Comparison of ENCODE assay signal across 10 cellular contexts in the genomic region with DNA sequence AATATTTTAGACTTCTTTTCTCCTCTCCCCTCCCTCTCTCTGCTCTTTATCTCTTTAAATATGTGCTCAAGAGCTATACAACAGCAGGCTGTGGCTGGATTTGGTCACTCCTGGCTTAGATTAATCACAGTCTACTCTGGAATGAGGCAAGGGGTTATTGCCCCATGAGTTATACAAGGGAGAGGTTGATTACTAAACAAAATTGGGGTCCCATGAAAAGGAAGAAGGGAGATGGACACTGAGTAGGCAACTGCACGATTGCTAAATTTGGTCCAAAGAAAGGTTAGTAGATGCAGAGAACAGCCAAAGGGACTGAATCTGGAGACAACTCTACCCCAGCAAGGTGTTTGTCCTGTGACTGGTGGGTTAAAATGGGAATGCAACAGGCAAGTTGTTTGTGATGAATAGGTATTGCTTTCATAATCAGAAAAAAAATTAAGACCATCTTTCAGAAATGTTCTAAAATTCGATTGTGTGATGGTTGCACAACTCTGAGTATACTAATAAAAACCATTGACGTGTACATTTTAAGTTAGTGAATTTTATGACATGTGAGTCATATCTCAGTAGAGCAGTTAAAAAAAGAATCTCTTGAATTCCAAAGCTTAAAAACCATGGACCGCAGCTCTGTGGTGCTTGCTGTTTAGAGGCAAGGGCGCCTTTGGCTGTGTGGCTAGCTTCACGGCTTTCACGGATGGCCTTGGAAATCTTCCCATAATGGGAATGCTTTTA. TPM values are rescaled to one million over a fixed set of nuclear protein-coding genes. Genes with fewer than 3 reads are reported as not detected.
DNase-seq lines count a peak whose midpoint lies in the region; ATAC-seq, FAIRE-seq and TF ChIP-seq lines count a peak whose summit lies in the region.
"Had no signal": no experiment of that assay in that cellular context is flagged by ENCODE, and none has a peak within 500 bp of the region (broad histone marks: within the 10 kb centered on the region; RNA-seq: fewer than 3 reads in every experiment).

No MANE protein-coding gene starts in this region.

- TF ChIP-seq EP300 in HepG2 (IDR thresholded peaks at IDR 0.05; ENCODE audit: low read depth in 2 of 2, low read length in 2 of 2) (no peak), HepG2 (CRISPR knock-in tag; IDR thresholded peaks at IDR 0.05; ENCODE audit: borderline replicate concordance) (no peak)

- no peak overlapping the region for H3K4me3 ChIP-seq in HepG2 (replicated peaks in 1 of 3; ENCODE audit: insufficient read depth in 1 of 3, low read depth in 2 of 3, low read length in 3 of 3)
- H3K4me3 ChIP-seq in right lobe of liver: no peak overlapping the region
- H3K4me3 ChIP-seq in astrocyte of the cerebellum (ENCODE audit: low read depth, low read length): no peak overlapping the region
- no peak overlapping the region for H3K4me3 ChIP-seq in kidney (ENCODE audit: low read length in 2 of 2)

- WGBS in HepG2 (ENCODE audit: low lambda C conversion rate): 94% methylated on average over 7 of the region's 7 CpGs
- WGBS in right lobe of liver (ENCODE audit: insufficient coverage, low coverage, low lambda C conversion rate, missing lambda C conversion rate): 67% methylated on average over 7 of the region's 7 CpGs

- FAIRE-seq in HepG2 (lab: Jason Lieb, UNC): no peak
- peak; percentile 62 for FAIRE-seq in kidney (lab: Jason Lieb, UNC)

- in situ Hi-C loops in HepG2 (cut with HindIII; ENCODE audit: extremely low pct_ligation_motif_present, low pct_unique_long_range_greater_than_20kb) (no loop called here), astrocyte of the cerebellum (cut with HindIII; ENCODE audit: low sequenced_read_pairs) (no loop called here)

- TF ChIP-seq POLR2A in HepG2 (IDR thresholded peaks at IDR 0.05; ENCODE audit: insufficient read depth in 1 of 2, low read depth in 2 of 2, low read length in 2 of 2) (no peak), right lobe of liver (IDR thresholded peaks at IDR 0.05) (no peak)

- H3K9ac ChIP-seq in HepG2 (ENCODE audit: insufficient read depth, low read depth, low read length) (no peak overlapping the region), kidney (ENCODE audit: low read length in 2 of 2) (no peak overlapping the region)

- H3K4me2 ChIP-seq in HepG2 (ENCODE audit: low read depth, low read length): no peak overlapping the region

- H3K27me3 ChIP-seq in HepG2 (ENCODE audit: control insufficient read depth in 1 of 2, insufficient read depth in 2 of 2, low read length in 2 of 2): no peaks in the 10 kb centered on the region
- H3K27me3 ChIP-seq in right lobe of liver: no peaks in the 10 kb centered on the region

- DNase-seq in HepG2 (ENCODE audit: low spot score) (no peak), right lobe of liver (no peak), astrocyte of the cerebellum (ENCODE audit: low read depth) (peak; percentile 33), kidney (peak; percentile 77), ureter (ENCODE audit: low spot score) (no peak), NCI-H2171 (lab: John Stamatoyannopoulos, UW) (no peak), DMS153 treated with DMSO at 0.1 percent for 48 hours (lab: John Stamatoyannopoulos, UW; ENCODE audit: unreplicated experiment) (no peak), DMS 273 treated with DMSO at 0.1 percent for 48 hours (lab: John Stamatoyannopoulos, UW) (no peak)
- DNase-seq: amygdala, NCI-H146 had no signal

- no peak for TF ChIP-seq CTCF in HepG2 (CRISPR knock-in tag; IDR thresholded peaks at IDR 0.05)
- TF ChIP-seq CTCF in right lobe of liver (IDR thresholded peaks at IDR 0.05): no peak
- TF ChIP-seq CTCF in astrocyte of the cerebellum (IDR thresholded peaks at IDR 0.05; ENCODE audit: low read depth, low read length, missing control alignments): no peak
- no peak for TF ChIP-seq CTCF in kidney (IDR thresholded peaks at IDR 0.05; ENCODE audit: borderline replicate concordance, extremely low read depth, insufficient read depth)

- no peaks in the 10 kb centered on the region for H4K20me1 ChIP-seq in HepG2 (ENCODE audit: insufficient read depth, low read length)

- H3K36me3 ChIP-seq in HepG2 (replicated peaks in 1 of 2; ENCODE audit: control insufficient read depth in 1 of 2, insufficient read depth in 2 of 2, low read length in 2 of 2) (peaks cover 6 to 18% of the 10 kb centered on the region in 2 experiments), right lobe of liver (no peaks in the 10 kb centered on the region), kidney (ENCODE audit: control insufficient read depth in 1 of 2, insufficient read depth in 2 of 2, low read length in 2 of 2) (no peaks in the 10 kb centered on the region)

- no peak for TF ChIP-seq RAD21 in HepG2 (CRISPR knock-in tag; IDR thresholded peaks at IDR 0.05)

- no peak overlapping the region for H3K27ac ChIP-seq in HepG2 (ENCODE audit: extremely low read length, insufficient read depth, low read length)
- H3K27ac ChIP-seq in right lobe of liver: no peak overlapping the region
- H3K27ac ChIP-seq in kidney (ENCODE audit: low read depth in 2 of 2, low read length in 2 of 2): peak overlapping the region in 1 of 2 donors; percentile 13

- intact Hi-C loops in HepG2 (cut with micrococcal nuclease; ENCODE audit: unreplicated experiment): no loop called here
- intact Hi-C loops in right lobe of liver (cut with DNase I): no loop called here
- intact Hi-C loops in kidney (cut with DNase I): no loop called here

- POLR2A ChIA-PET in HepG2 (lab: Yijun Ruan, JAX): no interaction called here

- no peaks in the 10 kb centered on the region for H3K9me3 ChIP-seq in HepG2 (ENCODE audit: low read length)
- no peaks in the 10 kb centered on the region for H3K9me3 ChIP-seq in right lobe of liver
- no peaks in the 10 kb centered on the region for H3K9me3 ChIP-seq in kidney (ENCODE audit: control insufficient read depth in 1 of 2, low read length in 2 of 2)

- H3K79me2 ChIP-seq in HepG2 (ENCODE audit: insufficient read depth, low read length): no peaks in the 10 kb centered on the region

- H2AFZ ChIP-seq in HepG2 (ENCODE audit: low read length): no peak overlapping the region

- ATAC-seq in HepG2 (no peak), right lobe of liver (no peak)

- CTCF ChIA-PET in HepG2 (lab: Yijun Ruan, JAX; ENCODE audit: low intra/inter-chr PET ratio, low total read pairs): no interaction called here

- H3K4me1 ChIP-seq in HepG2 (ENCODE audit: insufficient read depth, low read length) (peaks cover 24% of the 10 kb centered on the region), right lobe of liver (no peaks in the 10 kb centered on the region), kidney (ENCODE audit: control insufficient read depth in 1 of 2, insufficient read depth in 1 of 2, low read depth in 1 of 2, low read length in 2 of 2) (no peaks in the 10 kb centered on the region)

- BruUV-seq in HepG2 (replicated peaks; lab: Mats Ljungman, UMichigan): no TSS peak

TF ChIP-seq in HepG2, 621 proteins besides CTCF, POLR2A, EP300 and RAD21:
- no peak for TF ChIP-seq ZNF343 (CRISPR knock-in tag; IDR thresholded peaks at IDR 0.05)
- TF ChIP-seq, protein P1, sequence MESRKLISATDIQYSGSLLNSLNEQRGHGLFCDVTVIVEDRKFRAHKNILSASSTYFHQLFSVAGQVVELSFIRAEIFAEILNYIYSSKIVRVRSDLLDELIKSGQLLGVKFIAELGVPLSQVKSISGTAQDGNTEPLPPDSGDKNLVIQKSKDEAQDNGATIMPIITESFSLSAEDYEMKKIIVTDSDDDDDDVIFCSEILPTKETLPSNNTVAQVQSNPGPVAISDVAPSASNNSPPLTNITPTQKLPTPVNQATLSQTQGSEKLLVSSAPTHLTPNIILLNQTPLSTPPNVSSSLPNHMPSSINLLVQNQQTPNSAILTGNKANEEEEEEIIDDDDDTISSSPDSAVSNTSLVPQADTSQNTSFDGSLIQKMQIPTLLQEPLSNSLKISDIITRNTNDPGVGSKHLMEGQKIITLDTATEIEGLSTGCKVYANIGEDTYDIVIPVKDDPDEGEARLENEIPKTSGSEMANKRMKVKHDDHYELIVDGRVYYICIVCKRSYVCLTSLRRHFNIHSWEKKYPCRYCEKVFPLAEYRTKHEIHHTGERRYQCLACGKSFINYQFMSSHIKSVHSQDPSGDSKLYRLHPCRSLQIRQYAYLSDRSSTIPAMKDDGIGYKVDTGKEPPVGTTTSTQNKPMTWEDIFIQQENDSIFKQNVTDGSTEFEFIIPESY (CRISPR knock-in tag; IDR thresholded peaks at IDR 0.05): 0 out of 2 replicates have a peak, but pooled peaks have one; percentile 68

RNA-seq across cellular contexts. Expression of gene KIZ, which starts 57.1 kb away (rescaled TPM):
- total RNA-seq in HepG2 (2016; rRNA removed; fragmentation: Illumina TruSeq; extraction: Trizol): 46.3 and 55.6 TPM in 2 replicates
- 20.4 and 20.5 TPM in 2 replicates for total RNA-seq in HepG2 (2016; cell fraction: cytosol; rRNA removed; fragmentation: Illumina TruSeq; extraction: Trizol; ENCODE audit: low read depth)
- total RNA-seq in HepG2 (2016; cell fraction: insoluble cytoplasmic fraction; rRNA removed; fragmentation: Illumina TruSeq; extraction: Trizol): 48.0 and 57.7 TPM in 2 replicates
- total RNA-seq in HepG2 (2016; cell fraction: membrane; rRNA removed; fragmentation: Illumina TruSeq; extraction: Trizol): 22.8 and 24.5 TPM in 2 replicates
- total RNA-seq in HepG2 (2016; cell fraction: nucleus; rRNA removed; fragmentation: Illumina TruSeq; extraction: Trizol): 64.1 and 65.7 TPM in 2 replicates
- polyA plus RNA-seq in HepG2 (2011; rRNA removed): 77.9 and 114 TPM in 2 replicates
- polyA plus RNA-seq in HepG2 (2011; cell fraction: cytosol; rRNA removed): 33.9 and 39.9 TPM in 2 replicates
- 223 and 433 TPM in 2 replicates for polyA plus RNA-seq in HepG2 (2011; cell fraction: nucleus; rRNA removed)
- polyA plus RNA-seq in HepG2 (2012): 40.7 and 57.0 TPM in 2 replicates
- polyA plus RNA-seq in HepG2 (2016; cell fraction: cytosol; fragmentation: Illumina TruSeq; extraction: Trizol; ENCODE audit: low read depth): 9.0 and 10.7 TPM in 2 replicates
- 48.1 and 51.2 TPM in 2 replicates for polyA plus RNA-seq in HepG2 (2016; cell fraction: insoluble cytoplasmic fraction; fragmentation: Illumina TruSeq; extraction: Trizol; ENCODE audit: low read depth)
- 13.9 and 15.1 TPM in 2 replicates for polyA plus RNA-seq in HepG2 (2016; cell fraction: membrane; fragmentation: Illumina TruSeq; extraction: Trizol; ENCODE audit: low read depth)
- polyA plus RNA-seq in HepG2 (2016; cell fraction: nucleus; fragmentation: Illumina TruSeq; extraction: Trizol; ENCODE audit: insufficient read depth, low read depth): 69.5 and 81.6 TPM in 2 replicates
- polyA minus RNA-seq in HepG2 (2011; rRNA and poly(A)+ RNA removed; ENCODE audit: low replicate concordance): 4.7 and 26.3 TPM in 2 replicates
- polyA minus RNA-seq in HepG2 (2011; cell fraction: cytosol; rRNA and poly(A)+ RNA removed): 28.5 and 33.0 TPM in 2 replicates
- 210 and 232 TPM in 2 replicates for polyA minus RNA-seq in HepG2 (2011; cell fraction: nucleus; rRNA and poly(A)+ RNA removed)
- 10 to 100 TPM in 1 of 6 experiments, 1 to 10 TPM in 5; 5.1 to 11.5 (median 7.4) TPM for total RNA-seq in right lobe of liver
- 21.8 TPM for total RNA-seq in kidney
- polyA plus RNA-seq in kidney (ENCODE audit: insufficient read depth, low read depth, low replicate concordance): 17.3 TPM
- 22.4 TPM for total RNA-seq in ureter

Comparison
In these comparisons a context has a peak if more than half of its experiments do, and no peak if none do; other contexts are left out.
1. DNase-seq: peak in astrocyte of the cerebellum (single experiment) and kidney (single experiment); none in HepG2 (single experiment), right lobe of liver (0 of 3), ureter (single experiment), NCI-H2171 (single experiment), DMS153 treated with DMSO at 0.1 percent for 48 hours (single experiment) and DMS 273 treated with DMSO at 0.1 percent for 48 hours (single experiment).